Comparison of ENCODE assay signal across 8 cellular contexts in the genomic region with DNA sequence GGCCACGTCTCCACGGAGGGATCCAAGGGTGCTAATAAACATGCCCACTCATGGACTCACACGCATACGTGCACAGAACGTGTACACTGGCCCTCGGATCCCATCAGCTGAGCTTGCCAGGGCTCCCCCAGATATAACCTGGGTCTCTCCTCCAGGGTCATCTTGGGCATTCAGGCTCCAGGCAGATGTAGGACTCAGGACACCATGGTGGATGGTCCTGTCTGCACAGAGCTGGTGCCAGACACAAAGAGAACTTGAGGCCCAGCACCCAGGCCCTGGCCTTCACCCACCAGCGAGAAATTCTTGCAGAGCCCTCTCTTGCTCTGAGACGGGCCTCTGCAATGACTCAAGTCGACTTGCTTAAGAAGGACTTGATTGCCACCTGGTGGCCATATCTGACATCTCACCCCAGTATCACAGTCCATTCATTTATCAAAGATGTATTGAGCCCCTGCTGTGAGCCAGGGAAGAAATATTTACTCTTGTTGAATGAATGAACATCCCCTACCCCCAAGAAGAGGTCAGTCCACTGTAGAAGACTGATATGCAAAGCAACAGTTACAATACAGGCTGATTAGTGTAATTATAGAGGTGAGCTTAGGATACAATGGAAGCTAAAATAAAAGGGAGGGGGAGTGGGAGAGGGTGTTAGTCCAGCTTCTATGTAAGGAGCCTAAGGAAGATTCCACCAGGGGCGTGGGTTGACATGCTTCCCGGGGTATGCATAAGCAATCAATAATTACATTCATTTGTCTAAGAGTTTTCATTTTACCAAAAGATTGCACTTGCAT. TPM values are rescaled to one million over a fixed set of nuclear protein-coding genes. Genes with fewer than 3 reads are reported as not detected.
DNase-seq lines count a peak whose midpoint lies in the region; ATAC-seq, FAIRE-seq and TF ChIP-seq lines count a peak whose summit lies in the region.

No MANE protein-coding gene starts in this region.

- ATAC-seq in GM23338 = peak; percentile 74
- peak; percentile 80 for ATAC-seq in thoracic aorta (ENCODE audit: insufficient number of reproducible peaks, low FRiP score, low read depth)

- no peaks in the 10 kb centered on the region for H3K9me3 Mint-ChIP-seq in GM23338

- H3K27me3 ChIP-seq in GM23338 (ENCODE audit: insufficient read depth) (no peaks in the 10 kb centered on the region), SJSA1 (replicated peaks) (no peaks in the 10 kb centered on the region), osteoblast (ENCODE audit: insufficient read depth, low read length) (no peaks in the 10 kb centered on the region), thoracic aorta (replicated peaks; ENCODE audit: insufficient read depth) (no peaks in the 10 kb centered on the region)

- DNase-seq in CMK (ENCODE audit: low read depth) = peak; percentile 59
- DNase-seq in GM23338 (ENCODE audit: low spot score) = peak; percentile 96
- DNase-seq in NB4 (ENCODE audit: low read depth) = peak; percentile 92
- peak; percentile 60 to 92 for DNase-seq in SJSA1 (ENCODE audit: low read depth in 1 of 2, low spot score in 2 of 2)
- DNase-seq in activated effector memory CD4-positive, alpha-beta T cell treated with anti-CD3 and anti-CD28 coated beads, Interleukin-2, amount 50 U/mL, for 16 hours = peak; percentile 89
- peak; percentile 84 to 92 for DNase-seq in frontal cortex (ENCODE audit: low spot score in 2 of 2)
- DNase-seq in osteoblast (ENCODE audit: insufficient read length, low spot score, missing footprints) = peak; percentile 97
- peak; percentile 86 for DNase-seq in thoracic aorta (ENCODE audit: low spot score)

- peaks cover 43% of the 10 kb centered on the region for H3K4me1 Mint-ChIP-seq in GM23338

- H3F3A ChIP-seq in GM23338 (replicated peaks; ENCODE audit: low read depth) = peaks cover 3% of the 10 kb centered on the region; the same call in 1 of the 2 replicates

- H3K4me3 Mint-ChIP-seq in GM23338 = no peak overlapping the region

- H3K9me3 ChIP-seq in SJSA1 (replicated peaks) (no peaks in the 10 kb centered on the region), osteoblast (ENCODE audit: low read depth, low read length) (no peaks in the 10 kb centered on the region), thoracic aorta (no peaks in the 10 kb centered on the region)

- H4K20me1 ChIP-seq in GM23338 (replicated peaks; ENCODE audit: insufficient read depth) (no peaks in the 10 kb centered on the region), osteoblast (ENCODE audit: insufficient read depth, low read length) (no peaks in the 10 kb centered on the region)

- H3K27ac Mint-ChIP-seq in GM23338 = no peak overlapping the region

- H3K4me1 ChIP-seq in GM23338 (ENCODE audit: insufficient read depth) (peaks cover 22% of the 10 kb centered on the region), SJSA1 (replicated peaks) (peaks cover 20% of the 10 kb centered on the region), osteoblast (ENCODE audit: insufficient read depth, low read length) (peaks cover 22% of the 10 kb centered on the region), thoracic aorta (ENCODE audit: control insufficient read depth in 1 of 2, low read depth in 2 of 2) (no peaks in the 10 kb centered on the region)

- peak; percentile 88 to 94 for TF ChIP-seq CTCF in GM23338 (conservative IDR thresholded peaks at IDR 0.05; ENCODE audit: low read depth in 2 of 2)
- TF ChIP-seq CTCF in NB4 (IDR thresholded peaks at IDR 0.05; ENCODE audit: low read depth, low read length) = peak; percentile 68
- TF ChIP-seq CTCF in osteoblast (IDR thresholded peaks at IDR 0.05; ENCODE audit: extremely low read depth, low read depth, low read length) = peak; percentile 81
- TF ChIP-seq CTCF in thoracic aorta (IDR thresholded peaks at IDR 0.05) = peak; percentile 89

- H3K4me3 ChIP-seq in GM23338 (no peak overlapping the region), NB4 (ENCODE audit: low read depth, low read length) (no peak overlapping the region), SJSA1 (no peak overlapping the region), osteoblast (ENCODE audit: insufficient read depth, low read length) (no peak overlapping the region), thoracic aorta (no peak overlapping the region)

- no peak overlapping the region for H3K27ac ChIP-seq in GM23338 (ENCODE audit: low read depth)
- H3K27ac ChIP-seq in SJSA1 = no peak overlapping the region
- no peak overlapping the region for H3K27ac ChIP-seq in osteoblast (ENCODE audit: low read depth, low read length)
- no peak overlapping the region for H3K27ac ChIP-seq in thoracic aorta

- TF ChIP-seq POLR2A in NB4 (IDR thresholded peaks at IDR 0.05; ENCODE audit: extremely low read depth, insufficient read length) = no peak

- H3K36me3 ChIP-seq in GM23338 (ENCODE audit: insufficient read depth) (no peaks in the 10 kb centered on the region), SJSA1 (no peaks in the 10 kb centered on the region), osteoblast (ENCODE audit: insufficient read depth, low read length) (no peaks in the 10 kb centered on the region), thoracic aorta (no peaks in the 10 kb centered on the region)

- H3K4me2 ChIP-seq in GM23338 (peak overlapping the region; percentile 11; the same call in 1 of the 2 replicates), osteoblast (ENCODE audit: insufficient read depth, low read length) (no peak overlapping the region)

- H3K9me2 ChIP-seq in GM23338 (ENCODE audit: insufficient read depth) = no peaks in the 10 kb centered on the region

- H3K36me3 Mint-ChIP-seq in GM23338 (ENCODE audit: low read depth) = no peaks in the 10 kb centered on the region

- H2AFZ ChIP-seq in GM23338 = no peak overlapping the region
- no peak overlapping the region for H2AFZ ChIP-seq in osteoblast (ENCODE audit: low read length)

- H3K79me2 ChIP-seq in GM23338 (replicated peaks; ENCODE audit: insufficient read depth) (no peaks in the 10 kb centered on the region), osteoblast (ENCODE audit: insufficient read depth, low read length) (no peaks in the 10 kb centered on the region)

- H3K27me3 Mint-ChIP-seq in GM23338 (ENCODE audit: insufficient read depth, low read depth, poor library complexity) = peaks cover 23% of the 10 kb centered on the region

- no peak for FAIRE-seq in frontal cortex (lab: Jason Lieb, UNC)

TF ChIP-seq in GM23338, 12 proteins besides CTCF, POLR2A, EP300 and RAD21:
- TF ChIP-seq, protein P1, sequence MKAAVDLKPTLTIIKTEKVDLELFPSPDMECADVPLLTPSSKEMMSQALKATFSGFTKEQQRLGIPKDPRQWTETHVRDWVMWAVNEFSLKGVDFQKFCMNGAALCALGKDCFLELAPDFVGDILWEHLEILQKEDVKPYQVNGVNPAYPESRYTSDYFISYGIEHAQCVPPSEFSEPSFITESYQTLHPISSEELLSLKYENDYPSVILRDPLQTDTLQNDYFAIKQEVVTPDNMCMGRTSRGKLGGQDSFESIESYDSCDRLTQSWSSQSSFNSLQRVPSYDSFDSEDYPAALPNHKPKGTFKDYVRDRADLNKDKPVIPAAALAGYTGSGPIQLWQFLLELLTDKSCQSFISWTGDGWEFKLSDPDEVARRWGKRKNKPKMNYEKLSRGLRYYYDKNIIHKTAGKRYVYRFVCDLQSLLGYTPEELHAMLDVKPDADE (IDR thresholded peaks at IDR 0.05) = no peak
- TF ChIP-seq ZNF331 (CRISPR knock-in tag; IDR thresholded peaks at IDR 0.05; ENCODE audit: low read depth) (peak; percentile 35; the same call in 1 of the 2 replicates), EZH2phosphoT487 (IDR thresholded peaks at IDR 0.05; ENCODE audit: unreplicated experiment) (no peak), NANOG (IDR thresholded peaks at IDR 0.05; ENCODE audit: borderline replicate concordance) (no peak)
- TF ChIP-seq, protein P2, sequence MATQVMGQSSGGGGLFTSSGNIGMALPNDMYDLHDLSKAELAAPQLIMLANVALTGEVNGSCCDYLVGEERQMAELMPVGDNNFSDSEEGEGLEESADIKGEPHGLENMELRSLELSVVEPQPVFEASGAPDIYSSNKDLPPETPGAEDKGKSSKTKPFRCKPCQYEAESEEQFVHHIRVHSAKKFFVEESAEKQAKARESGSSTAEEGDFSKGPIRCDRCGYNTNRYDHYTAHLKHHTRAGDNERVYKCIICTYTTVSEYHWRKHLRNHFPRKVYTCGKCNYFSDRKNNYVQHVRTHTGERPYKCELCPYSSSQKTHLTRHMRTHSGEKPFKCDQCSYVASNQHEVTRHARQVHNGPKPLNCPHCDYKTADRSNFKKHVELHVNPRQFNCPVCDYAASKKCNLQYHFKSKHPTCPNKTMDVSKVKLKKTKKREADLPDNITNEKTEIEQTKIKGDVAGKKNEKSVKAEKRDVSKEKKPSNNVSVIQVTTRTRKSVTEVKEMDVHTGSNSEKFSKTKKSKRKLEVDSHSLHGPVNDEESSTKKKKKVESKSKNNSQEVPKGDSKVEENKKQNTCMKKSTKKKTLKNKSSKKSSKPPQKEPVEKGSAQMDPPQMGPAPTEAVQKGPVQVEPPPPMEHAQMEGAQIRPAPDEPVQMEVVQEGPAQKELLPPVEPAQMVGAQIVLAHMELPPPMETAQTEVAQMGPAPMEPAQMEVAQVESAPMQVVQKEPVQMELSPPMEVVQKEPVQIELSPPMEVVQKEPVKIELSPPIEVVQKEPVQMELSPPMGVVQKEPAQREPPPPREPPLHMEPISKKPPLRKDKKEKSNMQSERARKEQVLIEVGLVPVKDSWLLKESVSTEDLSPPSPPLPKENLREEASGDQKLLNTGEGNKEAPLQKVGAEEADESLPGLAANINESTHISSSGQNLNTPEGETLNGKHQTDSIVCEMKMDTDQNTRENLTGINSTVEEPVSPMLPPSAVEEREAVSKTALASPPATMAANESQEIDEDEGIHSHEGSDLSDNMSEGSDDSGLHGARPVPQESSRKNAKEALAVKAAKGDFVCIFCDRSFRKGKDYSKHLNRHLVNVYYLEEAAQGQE (IDR thresholded peaks at IDR 0.05; ENCODE audit: unreplicated experiment) = no peak

RNA-seq across cellular contexts. Expression of a gene that starts 34.2 kb away (rescaled TPM):
- total RNA-seq in GM23338 (2014; rRNA removed; shearing (Covaris generic)) = 29.5 and 45.5 TPM in 2 replicates
- 12.3 and 17.3 TPM in 2 replicates for polyA plus RNA-seq in GM23338 (2016; fragmentation: Nextera tagmentation; extraction: Ambion mirVana)
- 41.0 and 43.9 TPM in 2 replicates for total RNA-seq in SJSA1 (2014; rRNA removed; shearing (Covaris generic))
- 145 TPM for total RNA-seq in frontal cortex
- total RNA-seq in osteoblast = 95.2 and 96.7 TPM in 2 replicates
- total RNA-seq in thoracic aorta = 10 to 100 TPM; 40.1 to 78.0 TPM
